18 cellular contexts compared by ENCODE assay signal in genomic region chr18:68391801-68392200, GRCh38.
DNase-seq lines count a peak whose midpoint lies in the region; FAIRE-seq and TF ChIP-seq lines count a peak whose summit lies in the region.
"Had no signal": no experiment of that assay in that cellular context is flagged by ENCODE, and none has a peak within 500 bp of the region (broad histone marks: within the 10 kb centered on the region; RNA-seq: fewer than 3 reads in every experiment).

No MANE protein-coding gene starts in this region.

- no peak for FAIRE-seq in bronchial epithelial cell (lab: Jason Lieb, UNC)
- FAIRE-seq: GM19239 had no signal

- no peaks in the 10 kb centered on the region for H3K79me2 ChIP-seq in mammary epithelial cell (ENCODE audit: insufficient read depth, low read length)
- H3K79me2 ChIP-seq in neural progenitor cell (ENCODE audit: low read depth): no peaks in the 10 kb centered on the region

- DNase-seq in mammary epithelial cell (no peak), MCF 10A (ENCODE audit: unreplicated experiment) (no peak), bronchial epithelial cell (ENCODE audit: low read depth) (peak; percentile 29), neural progenitor cell (ENCODE audit: low spot score) (no peak), GM20000 (ENCODE audit: low spot score) (no peak), H7 (no peak), NCI-H2107 (lab: John Stamatoyannopoulos, UW) (no peak)
- DNase-seq: AML-193; Caco-2; CD8-positive, alpha-beta memory T cell; DND-41; GF-D8; H9; KG1 had no signal

- CTCF ChIA-PET in mammary epithelial cell (lab: Charles Lee; ENCODE audit: low non-redundant PET) (no interaction called here), MCF 10A (lab: Yijun Ruan, JAX) (interaction anchor here (0.5 to 0.8 kb wide), 2 partner anchors 31 to 333 kb away, joined by 3 read pairs; no protein-coding TSS in a partner anchor)

- H3K36me3 Mint-ChIP-seq in MCF 10A (ENCODE audit: insufficient read depth, unreplicated experiment): no peaks in the 10 kb centered on the region
- H3K36me3 Mint-ChIP-seq in neural progenitor cell: no peaks in the 10 kb centered on the region
- H3K36me3 Mint-ChIP-seq: CD8-positive, alpha-beta memory T cell; IgD-negative memory B cell had no signal

- H3K27ac Mint-ChIP-seq in MCF 10A (ENCODE audit: low read depth, unreplicated experiment) (no peak overlapping the region), neural progenitor cell (peak overlapping the region; percentile 9)
- H3K27ac Mint-ChIP-seq: CD8-positive, alpha-beta memory T cell; IgD-negative memory B cell had no signal

- H4K20me1 ChIP-seq in mammary epithelial cell (ENCODE audit: insufficient read depth, low read length): no peaks in the 10 kb centered on the region
- H4K20me1 ChIP-seq in neural progenitor cell (ENCODE audit: low read depth): no peaks in the 10 kb centered on the region
- H4K20me1 ChIP-seq: BLaER1 had no signal

- POLR2A ChIA-PET in MCF 10A (lab: Yijun Ruan, JAX): no interaction called here

- H2AFZ ChIP-seq in mammary epithelial cell (ENCODE audit: low read depth, low read length) (peak overlapping the region; percentile 13), neural progenitor cell (replicated peaks) (no peak overlapping the region)

- intact Hi-C loops in mammary epithelial cell (cut with micrococcal nuclease) (no loop called here), MCF 10A (cut with micrococcal nuclease) (no loop called here)

- H3K9me3 ChIP-seq in mammary epithelial cell (replicated peaks; ENCODE audit: insufficient read depth, low read length) (no peaks in the 10 kb centered on the region), neural progenitor cell (ENCODE audit: low read depth) (no peaks in the 10 kb centered on the region)
- H3K9me3 ChIP-seq: BLaER1, Caco-2 had no signal

- no peak for TF ChIP-seq CTCF in mammary epithelial cell (conservative IDR thresholded peaks at IDR 0.05 in 1 of 2, IDR thresholded peaks at IDR 0.05 in 1 of 2; ENCODE audit: extremely low read depth in 1 of 2, insufficient read depth in 1 of 2, low read depth in 1 of 2, low read length in 2 of 2)
- no peak for TF ChIP-seq CTCF in MCF 10A (IDR thresholded peaks at IDR 0.05; ENCODE audit: unreplicated experiment)
- no peak for TF ChIP-seq CTCF in bronchial epithelial cell (IDR thresholded peaks at IDR 0.05; ENCODE audit: insufficient read depth, low read length, severe bottlenecking)
- TF ChIP-seq CTCF in neural progenitor cell (IDR thresholded peaks at IDR 0.05): no peak
- no peak for TF ChIP-seq CTCF in GM20000 (IDR thresholded peaks at IDR 0.05; ENCODE audit: extremely low read depth, missing control alignments)

- BruUV-seq in mammary epithelial cell (replicated peaks; lab: Mats Ljungman, UMichigan) (no TSS peak), MCF 10A (replicated peaks; lab: Mats Ljungman, UMichigan) (no TSS peak)

- H3K4me3 ChIP-seq in mammary epithelial cell (replicated peaks in 1 of 3; ENCODE audit: insufficient read depth in 1 of 3, low read depth in 2 of 3, low read length in 3 of 3) (no peak overlapping the region), bronchial epithelial cell (ENCODE audit: low read depth, low read length) (no peak overlapping the region), neural progenitor cell (no peak overlapping the region), H7 (ENCODE audit: insufficient read depth, low read depth, low read length) (no peak overlapping the region)
- H3K4me3 ChIP-seq: BLaER1 had no signal

- dilution Hi-C loops in mammary epithelial cell (cut with HindIII; ENCODE audit: low sequenced_read_pairs): no loop called here

- H3K27me3 Mint-ChIP-seq in MCF 10A (ENCODE audit: insufficient read depth, unreplicated experiment): no peaks in the 10 kb centered on the region
- no peaks in the 10 kb centered on the region for H3K27me3 Mint-ChIP-seq in neural progenitor cell (ENCODE audit: insufficient read depth, low read depth)
- H3K27me3 Mint-ChIP-seq: CD8-positive, alpha-beta memory T cell; IgD-negative memory B cell had no signal

- H3K27ac ChIP-seq in mammary epithelial cell (ENCODE audit: insufficient read depth, low read depth, low read length) (no peak overlapping the region), neural progenitor cell (no peak overlapping the region)
- H3K27ac ChIP-seq: 22Rv1, BLaER1 had no signal

- H3K4me1 ChIP-seq in mammary epithelial cell (ENCODE audit: insufficient read depth, low read length) (no peaks in the 10 kb centered on the region), neural progenitor cell (no peaks in the 10 kb centered on the region)
- H3K4me1 ChIP-seq: BLaER1, Caco-2 had no signal

- H3K4me2 ChIP-seq in mammary epithelial cell (ENCODE audit: insufficient read depth, low read depth, low read length) (no peak overlapping the region), neural progenitor cell (no peak overlapping the region)
- H3K4me2 ChIP-seq: BLaER1 had no signal

- H3K36me3 ChIP-seq in mammary epithelial cell (ENCODE audit: insufficient read depth, low read length): no peaks in the 10 kb centered on the region
- H3K36me3 ChIP-seq in bronchial epithelial cell (ENCODE audit: control insufficient read depth, insufficient read depth, low read length): no peaks in the 10 kb centered on the region
- H3K36me3 ChIP-seq in neural progenitor cell: no peaks in the 10 kb centered on the region
- H3K36me3 ChIP-seq in H7 (replicated peaks; ENCODE audit: control insufficient read depth, insufficient read depth, low read length): no peaks in the 10 kb centered on the region
- H3K36me3 ChIP-seq: BLaER1 had no signal

- in situ Hi-C loops in mammary epithelial cell (cut with MboI; ENCODE audit: low sequenced_read_pairs in 2 of 2): no loop called here

- no peak overlapping the region for H3K4me3 Mint-ChIP-seq in MCF 10A (ENCODE audit: unreplicated experiment)
- no peak overlapping the region for H3K4me3 Mint-ChIP-seq in neural progenitor cell
- H3K4me3 Mint-ChIP-seq: CD8-positive, alpha-beta memory T cell; H9; IgD-negative memory B cell had no signal

- H3K27me3 ChIP-seq in mammary epithelial cell (ENCODE audit: insufficient read depth, low read length) (no peaks in the 10 kb centered on the region), bronchial epithelial cell (ENCODE audit: control insufficient read depth, insufficient read depth, low read length) (no peaks in the 10 kb centered on the region), neural progenitor cell (no peaks in the 10 kb centered on the region), H7 (ENCODE audit: control insufficient read depth, insufficient read depth, low read length) (no peaks in the 10 kb centered on the region)
- H3K27me3 ChIP-seq: BLaER1 had no signal

- no peak overlapping the region for H3K9ac ChIP-seq in mammary epithelial cell (ENCODE audit: insufficient read depth, low read length)
- H3K9ac ChIP-seq in neural progenitor cell: no peak overlapping the region
- H3K9ac ChIP-seq: BLaER1 had no signal

- no peaks in the 10 kb centered on the region for H3F3A ChIP-seq in neural progenitor cell (ENCODE audit: low read depth)

- H3K4me1 Mint-ChIP-seq in MCF 10A (ENCODE audit: insufficient read depth, unreplicated experiment) (no peaks in the 10 kb centered on the region), neural progenitor cell (no peaks in the 10 kb centered on the region)
- H3K4me1 Mint-ChIP-seq: CD8-positive, alpha-beta memory T cell; H9; IgD-negative memory B cell had no signal

- no peaks in the 10 kb centered on the region for H3K9me3 Mint-ChIP-seq in MCF 10A (ENCODE audit: unreplicated experiment)
- H3K9me3 Mint-ChIP-seq in neural progenitor cell: no peaks in the 10 kb centered on the region
- H3K9me3 Mint-ChIP-seq: H9 had no signal
